ENCODE assay signal across 8 cellular contexts in genomic region chr2:240820014-240820606, GRCh38. TPM values are rescaled to one million over a fixed set of nuclear protein-coding genes. Genes with fewer than 3 reads are reported as not detected.
DNase-seq lines count a peak whose midpoint lies in the region; ATAC-seq and TF ChIP-seq lines count a peak whose summit lies in the region.

KIF1A (minus strand) TSS chr2:240820219; CDS start chr2:240797752, 22,467 bp downstream.

- no peak for ATAC-seq in HG03196 (IDR thresholded peaks at IDR 0.05; ENCODE audit: unreplicated experiment)

- H3K4me1 Mint-ChIP-seq in CD4-positive, alpha-beta memory T cell, result peaks cover 7 to 16% (median 9%) of the 10 kb centered on the region in 4 donors

- no peaks in the 10 kb centered on the region for H3K4me1 ChIP-seq in adrenal gland (replicated peaks in 1 of 2)
- H3K4me1 ChIP-seq in mesendoderm (ENCODE audit: control insufficient read depth, low read depth, low read length), result no peaks in the 10 kb centered on the region
- peaks cover 8% of the 10 kb centered on the region for H3K4me1 ChIP-seq in CD4-positive, alpha-beta memory T cell (ENCODE audit: insufficient read depth, low read length)

- CTCF ChIA-PET in CD4-positive, alpha-beta memory T cell (lab: Charles Lee; ENCODE audit: partially characterized antibody), result no interaction called here

- H2BK15ac ChIP-seq in mesendoderm (replicated peaks; ENCODE audit: low read depth), result no peak within 1 kb of the TSS

- H3K27me3 ChIP-seq in adrenal gland (peaks cover 62% of the 10 kb centered on the region), mesendoderm (ENCODE audit: insufficient read depth, low read length, poor library complexity) (no peaks in the 10 kb centered on the region)
- H3K27me3 ChIP-seq in CD4-positive, alpha-beta memory T cell (ENCODE audit: insufficient read depth, low read length), result peaks cover 29% of the 10 kb centered on the region

- H3K18ac ChIP-seq in mesendoderm (ENCODE audit: low read length), result peak within 1 kb of the TSS; percentile 54

- H3K79me2 ChIP-seq in mesendoderm (ENCODE audit: control insufficient read depth, insufficient read depth, low read length), result peaks cover 39% of the 10 kb centered on the region

- H3K9me3 ChIP-seq in adrenal gland (replicated peaks in 1 of 3), result no peaks in the 10 kb centered on the region
- no peaks in the 10 kb centered on the region for H3K9me3 ChIP-seq in CD4-positive, alpha-beta memory T cell (ENCODE audit: control insufficient read depth in 1 of 2, low read length in 2 of 2)

- H3K4ac ChIP-seq in mesendoderm (ENCODE audit: low read depth, low read length), result peak within 1 kb of the TSS; percentile 74

- H3K27ac Mint-ChIP-seq in CD4-positive, alpha-beta memory T cell, result no peak within 1 kb of the TSS

- peaks cover 42 to 52% of the 10 kb centered on the region in 2 donors for H3K27me3 Mint-ChIP-seq in CD4-positive, alpha-beta memory T cell

- intact Hi-C loops in adrenal gland (cut with DNase I), result no loop called here
- intact Hi-C loops in CD4-positive, alpha-beta memory T cell (cut with micrococcal nuclease), result no loop called here

- peak; percentile 14 for DNase-seq in Caki2 (ENCODE audit: low read depth)
- peak; percentile 0 for DNase-seq in NCI-H187 treated with DMSO at 0.1 percent for 48 hours (lab: John Stamatoyannopoulos, UW)
- peak in 4 of 7 donors; percentile 7 to 85 (median 39) for DNase-seq in adrenal gland
- peak; percentile 85 for DNase-seq in mesendoderm
- no peak for DNase-seq in CD4-positive, alpha-beta memory T cell
- DNase-seq in HK-2 (ENCODE audit: unreplicated experiment), result no peak
- DNase-seq in UCSD-AML1 (lab: John Stamatoyannopoulos, UW; ENCODE audit: unreplicated experiment), result no peak

- peak within 1 kb of the TSS; percentile 84 for H3K4me2 ChIP-seq in mesendoderm (ENCODE audit: low read length)

- H3K56ac ChIP-seq in mesendoderm (ENCODE audit: low read length), result peak within 1 kb of the TSS; percentile 79

- H2BK5ac ChIP-seq in mesendoderm (ENCODE audit: low read length), result no peak within 1 kb of the TSS

- H4K5ac ChIP-seq in mesendoderm (ENCODE audit: low read length), result no peak within 1 kb of the TSS

- peak; percentile 25 to 79 for TF ChIP-seq POLR2A in adrenal gland (IDR thresholded peaks at IDR 0.05)

- TF ChIP-seq CTCF in adrenal gland (IDR thresholded peaks at IDR 0.05), result no peak

- no peaks in the 10 kb centered on the region for H3K36me3 ChIP-seq in adrenal gland (replicated peaks in 1 of 2)
- H3K36me3 ChIP-seq in mesendoderm (ENCODE audit: control insufficient read depth, insufficient read depth, low read length), result peaks cover 2% of the 10 kb centered on the region
- H3K36me3 ChIP-seq in CD4-positive, alpha-beta memory T cell (ENCODE audit: insufficient read depth, low read length), result no peaks in the 10 kb centered on the region

- H2AK5ac ChIP-seq in mesendoderm (ENCODE audit: low read length), result no peak within 1 kb of the TSS

- peaks cover 0 to 8% (median 4%) of the 10 kb centered on the region in 8 donors for H3K9me3 Mint-ChIP-seq in CD4-positive, alpha-beta memory T cell

- no peaks in the 10 kb centered on the region for H3K36me3 Mint-ChIP-seq in CD4-positive, alpha-beta memory T cell

- peaks cover 11% of the 10 kb centered on the region for H3K79me1 ChIP-seq in mesendoderm (ENCODE audit: low read length)

- peak within 1 kb of the TSS; percentile 84 for H3K9ac ChIP-seq in mesendoderm (ENCODE audit: low read length)

- in situ Hi-C loops in Caki2 (cut with HindIII; ENCODE audit: low pct_unique_long_range_greater_than_20kb, low sequenced_read_pairs), result no loop called here

- H4K8ac ChIP-seq in mesendoderm (ENCODE audit: low read depth, low read length), result no peak within 1 kb of the TSS

- peak within 1 kb of the TSS in 4 of 8 donors; percentile 34 to 54 (median 48) for H3K4me3 Mint-ChIP-seq in CD4-positive, alpha-beta memory T cell

- no peak within 1 kb of the TSS for H2BK120ac ChIP-seq in mesendoderm (ENCODE audit: low read depth, low read length)

- POLR2A ChIA-PET in CD4-positive, alpha-beta memory T cell (lab: Charles Lee; ENCODE audit: partially characterized antibody), result no interaction called here

- 0 to 1% methylated on average over 76 to 92 of the region's 93 CpGs; no CpG with 5 or more reads in 2 of the 4 donors for WGBS in adrenal gland, 4 donors
- WGBS in mesendoderm (ENCODE audit: extremely low coverage, insufficient coverage, low lambda C conversion rate), result no CpG with 5 or more reads among the region's 93 CpGs

- H3K27ac ChIP-seq in adrenal gland (peak within 1 kb of the TSS in 1 of 5 donors; percentile 71), mesendoderm (ENCODE audit: low read depth, low read length) (peak within 1 kb of the TSS; percentile 35)
- H3K27ac ChIP-seq in CD4-positive, alpha-beta memory T cell (ENCODE audit: low read depth, low read length), result no peak within 1 kb of the TSS

- peak within 1 kb of the TSS in 1 of 4 donors; percentile 34 for H3K4me3 ChIP-seq in adrenal gland
- peak within 1 kb of the TSS; percentile 72 for H3K4me3 ChIP-seq in mesendoderm (ENCODE audit: low read length)
- no peak within 1 kb of the TSS for H3K4me3 ChIP-seq in CD4-positive, alpha-beta memory T cell (ENCODE audit: low read length in 2 of 2)

- peak within 1 kb of the TSS; percentile 66 for H3K23ac ChIP-seq in mesendoderm (ENCODE audit: low read length)

RNA-seq across cellular contexts. Expression of gene KIF1A, which starts in this region (rescaled TPM):
- total RNA-seq in Caki2 (2014; rRNA removed; shearing (Covaris generic); ENCODE audit: low replicate concordance), result 1.2 TPM in 1 of 2 replicates, not detected in the other
- total RNA-seq in adrenal gland, result 10 to 100 TPM in 3 of 8 donors, 1 to 10 TPM in 2, under 1 TPM in 3; 0.35 to 51.3 (median 2.0) TPM
- polyA plus RNA-seq in adrenal gland, result 100 to 1,000 TPM in 1 of 3 donors, 10 to 100 TPM in 2; 11.0 to 106 (median 16.1) TPM
- 74.8 TPM for polyA plus RNA-seq in mesendoderm (2013, experiment 1 of 2)
- polyA plus RNA-seq in mesendoderm (2013, experiment 2 of 2), result 73.5 TPM
- total RNA-seq in CD4-positive, alpha-beta memory T cell, result not detected
- not detected for polyA plus RNA-seq in CD4-positive, alpha-beta memory T cell

Comparison
In these comparisons a context has a peak if more than half of its experiments do, and no peak if none do; other contexts are left out.
1. RNA of gene KIF1A (polyA plus RNA-seq): 11.0 to 106 TPM in adrenal gland; not detected in CD4-positive, alpha-beta memory T cell; every median in the first group is over 10 times any median in the second.
2. DNase-seq: peak in Caki2 (single experiment), NCI-H187 treated with DMSO at 0.1 percent for 48 hours (single experiment), adrenal gland (4 of 7) and mesendoderm (single experiment); none in CD4-positive, alpha-beta memory T cell (0 of 5), HK-2 (single experiment) and UCSD-AML1 (single experiment).